In genomic region chr10:69652111-69652856, GRCh38 we compare ENCODE assay signal across 1 cellular context.
A peak's percentile ranks its signal among the peaks of the same experiment; 100 is the strongest.
TF ChIP-seq lines count a peak whose summit lies in the region.

No MANE protein-coding gene starts in this region.

TF ChIP-seq in HEK293, 187 proteins besides CTCF, POLR2A, EP300 and RAD21:
- TF ChIP-seq GLIS1 (tag by site-specific recombination; IDR thresholded peaks at IDR 0.05) = 0 out of 2 replicates have a peak, but pooled peaks have one; percentile 9
- TF ChIP-seq, protein P1, sequence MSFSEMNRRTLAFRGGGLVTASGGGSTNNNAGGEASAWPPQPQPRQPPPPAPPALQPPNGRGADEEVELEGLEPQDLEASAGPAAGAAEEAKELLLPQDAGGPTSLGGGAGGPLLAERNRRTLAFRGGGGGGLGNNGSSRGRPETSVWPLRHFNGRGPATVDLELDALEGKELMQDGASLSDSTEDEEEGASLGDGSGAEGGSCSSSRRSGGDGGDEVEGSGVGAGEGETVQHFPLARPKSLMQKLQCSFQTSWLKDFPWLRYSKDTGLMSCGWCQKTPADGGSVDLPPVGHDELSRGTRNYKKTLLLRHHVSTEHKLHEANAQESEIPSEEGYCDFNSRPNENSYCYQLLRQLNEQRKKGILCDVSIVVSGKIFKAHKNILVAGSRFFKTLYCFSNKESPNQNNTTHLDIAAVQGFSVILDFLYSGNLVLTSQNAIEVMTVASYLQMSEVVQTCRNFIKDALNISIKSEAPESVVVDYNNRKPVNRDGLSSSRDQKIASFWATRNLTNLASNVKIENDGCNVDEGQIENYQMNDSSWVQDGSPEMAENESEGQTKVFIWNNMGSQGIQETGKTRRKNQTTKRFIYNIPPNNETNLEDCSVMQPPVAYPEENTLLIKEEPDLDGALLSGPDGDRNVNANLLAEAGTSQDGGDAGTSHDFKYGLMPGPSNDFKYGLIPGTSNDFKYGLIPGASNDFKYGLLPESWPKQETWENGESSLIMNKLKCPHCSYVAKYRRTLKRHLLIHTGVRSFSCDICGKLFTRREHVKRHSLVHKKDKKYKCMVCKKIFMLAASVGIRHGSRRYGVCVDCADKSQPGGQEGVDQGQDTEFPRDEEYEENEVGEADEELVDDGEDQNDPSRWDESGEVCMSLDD (tag by site-specific recombination; IDR thresholded peaks at IDR 0.05) = no peak
